27 cellular contexts compared by ENCODE assay signal in the genomic region with DNA sequence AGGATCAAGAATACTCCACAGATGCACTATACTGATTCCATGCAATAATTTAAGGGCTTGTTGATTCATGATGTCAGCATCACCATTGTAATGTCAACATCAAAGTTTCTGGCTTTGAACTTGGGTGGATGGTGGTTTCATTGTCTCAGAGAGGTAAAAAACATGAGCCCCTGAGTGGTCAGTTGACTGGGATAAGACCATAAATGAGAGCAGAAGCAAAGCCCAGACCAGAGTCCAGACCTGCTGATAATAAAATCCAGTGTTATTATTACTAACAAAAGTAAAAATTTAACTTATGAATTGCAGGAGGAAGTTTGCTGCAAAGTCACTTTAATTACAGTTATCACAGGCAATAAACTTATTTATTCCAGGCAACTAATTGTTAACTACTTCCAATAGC.
DNase-seq lines count a peak whose midpoint lies in the region; ATAC-seq, FAIRE-seq and TF ChIP-seq lines count a peak whose summit lies in the region.
"Had no signal": no experiment of that assay in that cellular context is flagged by ENCODE, and none has a peak within 500 bp of the region (broad histone marks: within the 10 kb centered on the region; RNA-seq: fewer than 3 reads in every experiment).

No MANE protein-coding gene starts in this region.

- no peaks in the 10 kb centered on the region for H3K9me3 Mint-ChIP-seq in endothelial cell (ENCODE audit: unreplicated experiment)

- no peak for FAIRE-seq in small intestine (lab: Jason Lieb, UNC)
- FAIRE-seq: A549, GM12878, GM12892, GM18507, GM19239 had no signal

- H3K36me3 Mint-ChIP-seq in endothelial cell (ENCODE audit: low read depth, unreplicated experiment) = no peaks in the 10 kb centered on the region
- H3K36me3 Mint-ChIP-seq: CD8-positive, alpha-beta memory T cell had no signal

- peaks cover 39% of the 10 kb centered on the region for H3K4me1 Mint-ChIP-seq in endothelial cell (ENCODE audit: unreplicated experiment)
- H3K4me1 Mint-ChIP-seq: B cell; CD8-positive, alpha-beta memory T cell had no signal

- H3K27ac ChIP-seq in small intestine (ENCODE audit: low read depth in 1 of 2, low read length in 1 of 2) = no peak overlapping the region
- no peak overlapping the region for H3K27ac ChIP-seq in left lung
- H3K27ac ChIP-seq: 22Rv1; A549; BLaER1 treated with 17β-estradiol and CSF1 and Interleukin-3, amounts not matched to agents 10 nM and 100 nM; C4-2B had no signal

- no peak overlapping the region for H3K4me3 Mint-ChIP-seq in endothelial cell (ENCODE audit: unreplicated experiment)
- H3K4me3 Mint-ChIP-seq: B cell; CD4-positive, alpha-beta T cell; CD8-positive, alpha-beta memory T cell had no signal

- H3K4me1 ChIP-seq in small intestine (ENCODE audit: control insufficient read depth in 2 of 2, insufficient read depth in 1 of 2, low read depth in 1 of 2, low read length in 1 of 2) (peaks cover 0 to 6% of the 10 kb centered on the region in 2 donors), left lung (no peaks in the 10 kb centered on the region)
- H3K4me1 ChIP-seq: A549 had no signal

- H3K27me3 Mint-ChIP-seq in endothelial cell (ENCODE audit: unreplicated experiment) = no peaks in the 10 kb centered on the region
- H3K27me3 Mint-ChIP-seq: B cell; CD4-positive, alpha-beta T cell; CD8-positive, alpha-beta memory T cell had no signal

- TF ChIP-seq CTCF in endothelial cell (IDR thresholded peaks at IDR 0.05; ENCODE audit: unreplicated experiment) = no peak
- no peak for TF ChIP-seq CTCF in left lung (IDR thresholded peaks at IDR 0.05)

- H3K9me3 ChIP-seq in small intestine (ENCODE audit: control insufficient read depth, low read depth) (no peaks in the 10 kb centered on the region), left lung (no peaks in the 10 kb centered on the region)
- H3K9me3 ChIP-seq: A549 had no signal

- no peaks in the 10 kb centered on the region for H3K36me3 ChIP-seq in small intestine (ENCODE audit: control insufficient read depth in 2 of 2, insufficient read depth in 2 of 2, low read length in 2 of 2)
- H3K36me3 ChIP-seq in left lung = no peaks in the 10 kb centered on the region
- H3K36me3 ChIP-seq: BLaER1 treated with 17β-estradiol and CSF1 and Interleukin-3, amounts not matched to agents 10 nM and 100 nM had no signal

- H3K27me3 ChIP-seq in small intestine (ENCODE audit: control insufficient read depth in 2 of 2, insufficient read depth in 2 of 2, low read length in 2 of 2) (no peaks in the 10 kb centered on the region), left lung (no peaks in the 10 kb centered on the region)
- H3K27me3 ChIP-seq: BLaER1 treated with 17β-estradiol and CSF1 and Interleukin-3, amounts not matched to agents 10 nM and 100 nM had no signal

- H3K4me3 ChIP-seq in small intestine (ENCODE audit: low read depth in 1 of 2, low read length in 2 of 2) (no peak overlapping the region), left lung (no peak overlapping the region)
- H3K4me3 ChIP-seq: A549; BLaER1 treated with 17β-estradiol and CSF1 and Interleukin-3, amounts not matched to agents 10 nM and 100 nM; GM12878 had no signal

- ATAC-seq in left colon = peak; percentile 76
- ATAC-seq in GM18861 (IDR thresholded peaks at IDR 0.05; ENCODE audit: unreplicated experiment) = no peak
- no peak for ATAC-seq in left lung
- ATAC-seq: A549, GM12878 had no signal

- peak; percentile 8 for DNase-seq in HuH-7 (ENCODE audit: low spot score)
- DNase-seq in endothelial cell (ENCODE audit: low spot score) = no peak
- DNase-seq in left colon = no peak
- DNase-seq in small intestine = peak; percentile 62
- DNase-seq in NOMO-1 (lab: John Stamatoyannopoulos, UW; ENCODE audit: unreplicated experiment in 2 of 2) = no peak
- DNase-seq in left lung = no peak
- DNase-seq: AML-193; CD4-positive, alpha-beta T cell; CD8-positive, alpha-beta memory T cell; COR-L47; DMS 273 treated with DMSO at 0.1 percent for 48 hours; DMS153; DMS53; DMS79; DND-41; EL; GDM1 had no signal

- intact Hi-C loops in left colon (cut with DNase I, micrococcal nuclease) = no loop called here
- intact Hi-C loops in left lung (cut with DNase I) = no loop called here

- peak overlapping the region; percentile 97 for H3K27ac Mint-ChIP-seq in endothelial cell (ENCODE audit: unreplicated experiment)
- H3K27ac Mint-ChIP-seq: B cell; CD4-positive, alpha-beta T cell; CD8-positive, alpha-beta memory T cell had no signal

Comparison
In these comparisons a context has a peak if more than half of its experiments do, and no peak if none do; other contexts are left out.
1. DNase-seq: peak in HuH-7 (single experiment) and small intestine (single experiment); none in endothelial cell (single experiment), left colon (0 of 2), NOMO-1 (0 of 2) and left lung (0 of 2).